Comparison of ENCODE assay signal across 12 cellular contexts in the genomic region with DNA sequence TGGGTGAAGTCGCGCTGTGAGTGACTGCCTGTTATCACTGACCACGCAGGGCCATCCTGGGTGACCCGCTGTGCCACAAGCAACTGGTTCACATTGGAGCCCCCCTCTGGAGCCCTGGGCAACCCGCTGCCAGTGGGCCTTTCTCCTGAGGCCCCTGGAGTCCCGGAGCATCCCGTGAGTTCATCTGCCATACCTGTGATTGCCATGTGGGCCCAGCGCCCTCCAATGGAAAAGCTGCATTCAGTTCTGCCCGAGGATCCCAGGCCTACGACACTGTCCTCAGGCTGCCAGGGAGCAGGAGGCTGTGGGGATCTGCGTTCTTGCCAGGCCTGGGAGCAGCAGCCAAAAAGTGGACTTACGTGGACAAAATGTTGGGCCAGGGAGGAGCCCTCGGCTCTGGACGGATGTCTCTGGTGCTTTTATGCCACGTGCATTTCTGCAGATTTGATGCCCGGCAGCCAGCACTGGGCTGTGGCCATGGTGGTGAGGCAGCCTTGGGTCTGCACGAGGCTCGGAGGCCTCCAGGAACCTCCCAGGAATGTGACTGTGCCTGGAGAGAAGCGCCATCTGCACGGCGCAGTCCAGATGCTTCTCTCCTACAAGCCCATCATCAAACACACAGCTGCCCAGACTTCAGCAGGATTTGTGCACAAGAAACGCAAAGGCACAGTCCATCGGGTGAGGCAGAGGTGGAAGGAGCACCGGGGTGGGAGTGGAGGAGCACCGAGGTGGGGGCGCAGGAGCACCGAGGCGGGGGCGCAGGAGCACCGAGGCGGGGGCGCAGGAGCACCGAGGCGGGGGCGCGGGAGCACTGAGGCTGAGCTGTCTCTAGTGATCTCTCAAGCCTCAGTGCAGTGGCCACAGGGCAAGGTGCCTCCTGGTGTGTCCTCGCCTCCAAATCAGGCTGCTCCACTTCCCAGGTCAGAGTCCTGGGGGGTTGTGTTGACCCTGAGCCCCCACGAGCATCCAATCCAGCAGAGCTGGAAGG. TPM values are rescaled to one million over a fixed set of nuclear protein-coding genes. Genes with fewer than 3 reads are reported as not detected.
DNase-seq lines count a peak whose midpoint lies in the region; ATAC-seq and TF ChIP-seq lines count a peak whose summit lies in the region.
"Had no signal": no experiment of that assay in that cellular context is flagged by ENCODE, and none has a peak within 500 bp of the region (broad histone marks: within the 10 kb centered on the region; RNA-seq: fewer than 3 reads in every experiment).

No MANE protein-coding gene starts in this region.

- no peak overlapping the region for H3K9ac ChIP-seq in HCT116 (ENCODE audit: low read length)
- H3K9ac ChIP-seq in endodermal cell (ENCODE audit: extremely low read depth, low read length, poor library complexity, severe bottlenecking) = no peak overlapping the region

- H3K79me2 ChIP-seq in HCT116 (ENCODE audit: insufficient read depth, low read length) = no peaks in the 10 kb centered on the region
- no peaks in the 10 kb centered on the region for H3K79me2 ChIP-seq in osteoblast (ENCODE audit: insufficient read depth, low read length)

- no peaks in the 10 kb centered on the region for H4K20me1 ChIP-seq in HCT116 (ENCODE audit: insufficient read depth)
- H4K20me1 ChIP-seq in osteoblast (ENCODE audit: insufficient read depth, low read length) = no peaks in the 10 kb centered on the region

- H3K36me3 ChIP-seq in HCT116 (ENCODE audit: control insufficient read depth in 1 of 2, insufficient read depth in 2 of 2, low read length in 2 of 2) (no peaks in the 10 kb centered on the region), endodermal cell (ENCODE audit: control insufficient read depth, insufficient read depth, low read length) (no peaks in the 10 kb centered on the region), osteoblast (ENCODE audit: insufficient read depth, low read length) (no peaks in the 10 kb centered on the region)

- WGBS in endodermal cell (ENCODE audit: insufficient coverage in 1 of 2, insufficient read length in 1 of 2), 2 experiments = 92 to 95% methylated on average over 18 to 38 of the region's 38 CpGs

- H3K36me3 Mint-ChIP-seq in endodermal cell (ENCODE audit: low read depth) = no peaks in the 10 kb centered on the region
- no peaks in the 10 kb centered on the region for H3K36me3 Mint-ChIP-seq in endothelial cell (ENCODE audit: low read depth, unreplicated experiment)
- H3K36me3 Mint-ChIP-seq: activated naive CD8-positive, alpha-beta T cell treated with anti-CD3 and anti-CD28 coated beads, Interleukin-2, amount 10 ng/mL, durations not matched to agents 7 days and 5 days had no signal

- H3K4me2 ChIP-seq in HCT116 (ENCODE audit: low read length) = no peak overlapping the region
- no peak overlapping the region for H3K4me2 ChIP-seq in osteoblast (ENCODE audit: insufficient read depth, low read length)

- ATAC-seq in HCT116 (0 out of 2 replicates have a peak, but pooled peaks have one; percentile 51), GM19397 (IDR thresholded peaks at IDR 0.05; ENCODE audit: unreplicated experiment) (no peak)

- peak; percentile 55 for TF ChIP-seq RAD21 in HCT116 (IDR thresholded peaks at IDR 0.05; ENCODE audit: low read depth)

- peaks cover 12% of the 10 kb centered on the region for H3K27me3 Mint-ChIP-seq in endodermal cell (ENCODE audit: insufficient read depth)
- peaks cover 4% of the 10 kb centered on the region for H3K27me3 Mint-ChIP-seq in endothelial cell (ENCODE audit: unreplicated experiment)

- H3K4me1 Mint-ChIP-seq in endodermal cell = no peaks in the 10 kb centered on the region
- H3K4me1 Mint-ChIP-seq in endothelial cell (ENCODE audit: unreplicated experiment) = no peaks in the 10 kb centered on the region
- H3K4me1 Mint-ChIP-seq: B cell had no signal

- no peak overlapping the region for H3K27ac Mint-ChIP-seq in endodermal cell
- H3K27ac Mint-ChIP-seq in endothelial cell (ENCODE audit: unreplicated experiment) = no peak overlapping the region
- H3K27ac Mint-ChIP-seq: activated naive CD8-positive, alpha-beta T cell treated with anti-CD3 and anti-CD28 coated beads, Interleukin-2, amount 10 ng/mL, durations not matched to agents 7 days and 5 days; B cell had no signal

- H3K4me3 Mint-ChIP-seq in endodermal cell (no peak overlapping the region), endothelial cell (ENCODE audit: unreplicated experiment) (no peak overlapping the region)
- H3K4me3 Mint-ChIP-seq: activated naive CD8-positive, alpha-beta T cell treated with anti-CD3 and anti-CD28 coated beads, Interleukin-2, amount 10 ng/mL, durations not matched to agents 7 days and 5 days; B cell had no signal

- H3K4me1 ChIP-seq in HCT116 (ENCODE audit: control insufficient read depth in 1 of 2, insufficient read depth in 2 of 2, low read length in 2 of 2) (no peaks in the 10 kb centered on the region), endodermal cell (ENCODE audit: control insufficient read depth, insufficient read depth, low read length) (no peaks in the 10 kb centered on the region), osteoblast (ENCODE audit: insufficient read depth, low read length) (peaks cover 34% of the 10 kb centered on the region)

- BruUV-seq in HCT116 (replicated peaks; lab: Mats Ljungman, UMichigan) = no TSS peak

- POLR2A ChIA-PET in AG04450 (lab: Yijun Ruan, JAX) (interaction anchor here (2.7 kb wide), 1 partner anchor 22 kb away, joined by 9 read pairs; no protein-coding TSS in a partner anchor), HCT116 (lab: Charles Lee) (no interaction called here)

- TF ChIP-seq CTCF in AG04450 (IDR thresholded peaks at IDR 0.05; ENCODE audit: low read depth, low read length) (no peak), HCT116 (IDR thresholded peaks at IDR 0.05 in 2 of 3, conservative IDR thresholded peaks at IDR 0.05 in 1 of 3; ENCODE audit: borderline replicate concordance in 1 of 3, insufficient read depth in 1 of 3, low read depth in 2 of 3, low read length in 2 of 3) (0 out of 6 replicates have a peak, but pooled peaks of 1 of the 3 experiments have one; percentile 3), endodermal cell (conservative IDR thresholded peaks at IDR 0.05) (peak; percentile 32), osteoblast (IDR thresholded peaks at IDR 0.05; ENCODE audit: extremely low read depth, low read depth, low read length) (no peak), endothelial cell (IDR thresholded peaks at IDR 0.05; ENCODE audit: unreplicated experiment) (no peak)

- H3K4me3 ChIP-seq in AG04450 (ENCODE audit: low read depth, low read length) (no peak overlapping the region), HCT116 (replicated peaks in 1 of 2; ENCODE audit: low read depth in 1 of 2, low read length in 2 of 2) (no peak overlapping the region), endodermal cell (ENCODE audit: low read length) (no peak overlapping the region), osteoblast (ENCODE audit: insufficient read depth, low read length) (no peak overlapping the region)
- H3K4me3 ChIP-seq: SK-N-MC had no signal

- H3K9me3 ChIP-seq in AG04450 (ENCODE audit: control insufficient read depth, insufficient read depth, low read length) (peaks cover 27% of the 10 kb centered on the region), HCT116 (ENCODE audit: control insufficient read depth in 1 of 2, insufficient read depth in 1 of 2, low read depth in 1 of 2, low read length in 2 of 2) (no peaks in the 10 kb centered on the region), endodermal cell (ENCODE audit: control insufficient read depth, low read length) (no peaks in the 10 kb centered on the region), osteoblast (ENCODE audit: low read depth, low read length) (no peaks in the 10 kb centered on the region)

- H3K9me3 Mint-ChIP-seq in endodermal cell (peaks cover 13% of the 10 kb centered on the region), endothelial cell (ENCODE audit: unreplicated experiment) (no peaks in the 10 kb centered on the region)
- H3K9me3 Mint-ChIP-seq: activated naive CD8-positive, alpha-beta T cell treated with anti-CD3 and anti-CD28 coated beads, Interleukin-2, amount 10 ng/mL, durations not matched to agents 7 days and 5 days had no signal

- TF ChIP-seq POLR2A in HCT116 (IDR thresholded peaks at IDR 0.05; ENCODE audit: borderline replicate concordance, extremely low read depth, insufficient read depth, insufficient read length) = no peak

- H2AFZ ChIP-seq in HCT116 (ENCODE audit: low read depth, low read length, poor library complexity, severe bottlenecking) (no peak overlapping the region), osteoblast (ENCODE audit: low read length) (no peak overlapping the region)

- intact Hi-C loops in HCT116 (cut with micrococcal nuclease) = no loop called here

- peak overlapping the region; percentile 97 for H3K27ac ChIP-seq in AG04450 (ENCODE audit: low read depth, low read length)
- no peak overlapping the region for H3K27ac ChIP-seq in HCT116 (ENCODE audit: low read depth, low read length)
- no peak overlapping the region for H3K27ac ChIP-seq in endodermal cell (ENCODE audit: low read depth, low read length)
- H3K27ac ChIP-seq in osteoblast (ENCODE audit: low read depth, low read length) = peak overlapping the region; percentile 69
- H3K27ac ChIP-seq: SK-N-MC had no signal

- RAD21 ChIA-PET in HCT116 (lab: Charles Lee; ENCODE audit: low non-redundant PET in 1 of 2, low total read pairs in 2 of 2, uncharacterized antibody in 2 of 2, unreplicated experiment in 2 of 2) = no interaction called here

- CTCF ChIA-PET in AG04450 (lab: Charles Lee) = no interaction called here
- CTCF ChIA-PET in HCT116 (lab: Charles Lee) = no interaction called here

- DNase-seq in AG04450 (ENCODE audit: low read depth, low spot score) (no peak), HCT116 (ENCODE audit: low read depth, low spot score) (no peak), endodermal cell (peak; percentile 71), osteoblast (ENCODE audit: insufficient read length, low spot score, missing footprints) (peak; percentile 89), RPMI8226 (no peak), endothelial cell (ENCODE audit: low spot score) (no peak), NCI-H1417 (lab: John Stamatoyannopoulos, UW) (no peak)
- DNase-seq: activated naive CD8-positive, alpha-beta T cell treated with anti-CD3 and anti-CD28 coated beads, Interleukin-2, amount 10 ng/mL, durations not matched to agents 7 days and 5 days; DMS153 had no signal

- H3K9me2 ChIP-seq in HCT116 (ENCODE audit: insufficient read depth) = no peaks in the 10 kb centered on the region

- H3K27me3 ChIP-seq in AG04450 (ENCODE audit: control insufficient read depth, insufficient read depth, low read length) (no peaks in the 10 kb centered on the region), HCT116 (ENCODE audit: insufficient read depth, low read length) (no peaks in the 10 kb centered on the region), endodermal cell (ENCODE audit: control insufficient read depth, insufficient read depth, low read length, poor library complexity, severe bottlenecking) (peaks cover 15% of the 10 kb centered on the region), osteoblast (ENCODE audit: insufficient read depth, low read length) (no peaks in the 10 kb centered on the region)

RNA-seq across cellular contexts. Expression of a gene that starts 44.0 kb away (rescaled TPM):
- 0.35 and 0.51 TPM in 2 replicates for polyA plus RNA-seq in AG04450 (2011; rRNA removed)
- 0.70 and 1.7 TPM in 2 replicates for polyA minus RNA-seq in AG04450 (2011; rRNA and poly(A)+ RNA removed)
- 0.93 TPM for total RNA-seq in HCT116 (2021; ENCODE audit: unreplicated experiment)
- 0.32 and 0.34 TPM in 2 replicates for polyA plus RNA-seq in HCT116 (2012)
- total RNA-seq in endodermal cell = under 1 TPM; 0.20 to 0.27 TPM
- 0.14 TPM for polyA plus RNA-seq in endodermal cell (2013, experiment 1 of 2)
- polyA plus RNA-seq in endodermal cell (2013, experiment 2 of 2) = 0.25 TPM
- total RNA-seq in osteoblast = 0.36 and 0.59 TPM in 2 replicates
- 1.5 TPM for total RNA-seq in endothelial cell (ENCODE audit: unreplicated experiment)

Comparison
In these comparisons a context has a peak if more than half of its experiments do, and no peak if none do; other contexts are left out.
1. DNase-seq: peak in endodermal cell (single experiment) and osteoblast (single experiment); none in AG04450 (single experiment), HCT116 (single experiment), RPMI8226 (single experiment), endothelial cell (single experiment) and NCI-H1417 (0 of 3).
2. H3K27ac ChIP-seq: peak in AG04450 (single experiment) and osteoblast (single experiment); none in HCT116 (single experiment) and endodermal cell (single experiment).